8 cellular contexts compared by ENCODE assay signal in the genomic region with DNA sequence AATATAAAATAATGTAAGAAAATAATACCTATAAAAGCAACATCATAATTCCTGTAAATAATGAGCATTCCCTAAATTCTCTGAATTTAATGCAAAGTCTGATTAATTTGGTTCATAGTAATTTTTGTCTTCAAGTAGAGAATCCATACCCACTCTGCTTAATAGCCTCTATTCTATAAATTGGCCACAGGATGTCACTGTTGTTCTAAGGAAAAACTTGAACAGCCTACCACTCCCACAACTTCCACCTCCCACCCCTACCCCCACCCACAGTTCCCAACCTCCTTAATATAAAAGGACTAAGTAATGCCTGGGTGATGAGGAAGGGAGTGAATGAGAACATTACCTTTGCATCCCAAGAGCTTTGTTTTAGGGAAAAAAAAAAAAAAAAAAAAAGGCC.
DNase-seq lines count a peak whose midpoint lies in the region; ATAC-seq and TF ChIP-seq lines count a peak whose summit lies in the region.

No MANE protein-coding gene starts in this region.

- H2AFZ ChIP-seq in OCI-LY1 (ENCODE audit: low read length): no peak overlapping the region

- TF ChIP-seq CTCF in OCI-LY1 (IDR thresholded peaks at IDR 0.05; ENCODE audit: low read length) (peak; percentile 46; the same call in 1 of the 2 replicates), fibroblast of mammary gland (conservative IDR thresholded peaks at IDR 0.05; ENCODE audit: control insufficient read depth, insufficient read depth, low read depth, low read length) (peak; percentile 44), retinal pigment epithelial cell (conservative IDR thresholded peaks at IDR 0.05; ENCODE audit: low read depth, low read length) (peak; percentile 45)

- no peak overlapping the region; the same call in 1 of the 2 replicates for H3K4me2 ChIP-seq in OCI-LY1 (ENCODE audit: low read length)

- H3F3A ChIP-seq in OCI-LY1 (ENCODE audit: insufficient read depth, low read length): no peaks in the 10 kb centered on the region

- H3K27me3 ChIP-seq in OCI-LY1 (ENCODE audit: insufficient read depth, low read length): no peaks in the 10 kb centered on the region

- no peaks in the 10 kb centered on the region for H3K9me3 ChIP-seq in OCI-LY1 (ENCODE audit: low read length)

- H3K36me3 ChIP-seq in OCI-LY1 (ENCODE audit: insufficient read depth, low read length): no peaks in the 10 kb centered on the region

- H4K20me1 ChIP-seq in OCI-LY1 (ENCODE audit: insufficient read depth, low read length): no peaks in the 10 kb centered on the region

- POLR2A ChIA-PET in HEK293T (lab: Yijun Ruan, JAX): no interaction called here

- no peaks in the 10 kb centered on the region for H3K79me2 ChIP-seq in OCI-LY1 (ENCODE audit: insufficient read depth, low read length)

- no peak overlapping the region for H3K27ac ChIP-seq in OCI-LY1 (ENCODE audit: low read depth, low read length, poor library complexity, severe bottlenecking)

- H3K9ac ChIP-seq in OCI-LY1 (ENCODE audit: low read length): no peak overlapping the region

- no peak for ATAC-seq in HG03521 (IDR thresholded peaks at IDR 0.05; ENCODE audit: unreplicated experiment)
- no peak for ATAC-seq in HG03571 (IDR thresholded peaks at IDR 0.05; ENCODE audit: unreplicated experiment)

- H3K4me3 ChIP-seq in OCI-LY1 (ENCODE audit: low read depth, low read length, poor library complexity, severe bottlenecking): no peak overlapping the region
- no peak overlapping the region for H3K4me3 ChIP-seq in fibroblast of mammary gland (ENCODE audit: control insufficient read depth, low read depth, low read length)
- no peak overlapping the region for H3K4me3 ChIP-seq in retinal pigment epithelial cell (ENCODE audit: low read length)

- DNase-seq in Ammon's horn (ENCODE audit: low spot score) (peak; percentile 18), HEK293T (ENCODE audit: extremely low spot score) (peak; percentile 46), fibroblast of mammary gland (ENCODE audit: low read depth) (peak; percentile 64), retinal pigment epithelial cell (ENCODE audit: low read depth) (peak; percentile 2), C1 segment of cervical spinal cord (lab: John Stamatoyannopoulos, UW) (no peak)

- CTCF ChIA-PET in HEK293T (lab: Yijun Ruan, JAX): interaction anchor here (0.6 kb wide), 1 partner anchor 366 kb away, joined by 3 read pairs; no protein-coding TSS in a partner anchor

- H3K9me2 ChIP-seq in OCI-LY1 (ENCODE audit: low read depth, low read length): no peaks in the 10 kb centered on the region

- H3K4me1 ChIP-seq in OCI-LY1 (ENCODE audit: insufficient read depth, low read length, severe bottlenecking): no peaks in the 10 kb centered on the region

TF ChIP-seq in HEK293T, 16 proteins besides CTCF, POLR2A, EP300 and RAD21:
- TF ChIP-seq ELF4 (IDR thresholded peaks at IDR 0.05) (no peak), TARDBP (IDR thresholded peaks at IDR 0.05) (no peak), FOXK2 (IDR thresholded peaks at IDR 0.05) (no peak), FOXM1 (IDR thresholded peaks at IDR 0.05; ENCODE audit: borderline replicate concordance) (no peak), L3MBTL2 (conservative IDR thresholded peaks at IDR 0.05) (no peak), SUZ12 (IDR thresholded peaks at IDR 0.05) (no peak), BHLHE40 (IDR thresholded peaks at IDR 0.05; ENCODE audit: borderline replicate concordance) (no peak)

Comparison
In these comparisons a context has a peak if more than half of its experiments do, and no peak if none do; other contexts are left out.
1. DNase-seq: peak in Ammon's horn (single experiment), HEK293T (single experiment), fibroblast of mammary gland (single experiment) and retinal pigment epithelial cell (single experiment); none in C1 segment of cervical spinal cord (0 of 14).
2. Peak in every context shown above with its lines, with median percentiles within 50 percentile points of each other: CTCF ChIP-seq.